ENCODE assay signal across 8 cellular contexts in the genomic region with DNA sequence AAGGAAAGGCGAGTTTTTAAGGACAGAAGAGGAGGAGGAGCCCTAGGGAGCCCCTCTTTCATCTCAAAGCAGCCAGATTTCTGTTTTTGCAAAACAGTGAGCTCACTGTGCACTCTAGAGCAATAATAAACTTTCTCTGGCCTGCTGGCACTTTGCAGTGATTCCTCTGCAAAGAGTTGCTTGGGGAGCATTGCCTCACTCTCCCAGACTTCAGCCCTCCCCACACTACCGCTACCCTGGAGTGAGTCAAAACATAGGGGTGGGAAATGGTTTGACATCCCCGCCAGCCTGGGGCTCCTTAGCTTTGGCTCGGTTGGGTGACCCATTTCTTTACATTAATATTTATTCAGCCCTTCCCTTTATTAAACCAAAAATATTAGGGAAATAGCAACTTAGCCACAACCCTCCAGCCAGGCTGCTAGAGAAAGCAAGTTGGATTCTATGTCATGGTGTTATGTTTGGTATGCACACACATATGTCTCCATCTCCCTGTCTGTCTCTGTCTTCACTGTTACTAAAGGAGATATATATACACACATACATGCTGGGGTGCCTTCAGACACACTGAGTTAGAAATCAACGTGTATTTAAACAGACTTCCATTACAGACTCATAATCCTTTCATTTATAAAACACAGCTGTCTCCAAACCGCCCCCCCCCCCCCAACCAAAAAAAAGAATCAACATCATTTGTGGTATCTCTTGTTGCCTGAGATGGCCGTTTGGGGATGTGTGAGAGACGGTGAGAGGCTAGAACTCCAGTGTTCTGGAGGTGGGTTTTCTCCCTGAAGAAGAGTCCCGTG. TPM values are rescaled to one million over a fixed set of nuclear protein-coding genes. Genes with fewer than 3 reads are reported as not detected.
DNase-seq lines count a peak whose midpoint lies in the region; ATAC-seq and TF ChIP-seq lines count a peak whose summit lies in the region.

No MANE protein-coding gene starts in this region.

- H3K27ac Mint-ChIP-seq in activated naive CD4-positive, alpha-beta T cell treated with anti-CD3 and anti-CD28 coated beads, Interleukin-2, amount 50 U/mL, for 72 hours: peak overlapping the region; percentile 10 to 98

- TF ChIP-seq EP300 in stomach (IDR thresholded peaks at IDR 0.05): no peak

- H3K79me2 ChIP-seq in hepatocyte: peaks cover 19% of the 10 kb centered on the region

- peak overlapping the region; percentile 96 for H3K27ac ChIP-seq in hepatocyte
- peak overlapping the region; percentile 98 to 100 (median 100) for H3K27ac ChIP-seq in stomach

- H3K4me2 ChIP-seq in hepatocyte: peak overlapping the region; percentile 82

- H3K9me2 ChIP-seq in hepatocyte (replicated peaks; ENCODE audit: insufficient read depth): no peaks in the 10 kb centered on the region

- TF ChIP-seq CTCF in hepatocyte (IDR thresholded peaks at IDR 0.05; ENCODE audit: poor library complexity) (no peak), stomach (IDR thresholded peaks at IDR 0.05) (no peak)

- DNase-seq in NCI-H1092 treated with DMSO at 0.1 percent for 48 hours (lab: John Stamatoyannopoulos, UW): peak; percentile 32
- no peak for DNase-seq in NCI-H1092 (lab: John Stamatoyannopoulos, UW)
- no peak for DNase-seq in activated naive CD4-positive, alpha-beta T cell treated with anti-CD3 and anti-CD28 coated beads, Interleukin-2, amount 50 U/mL, for 72 hours (ENCODE audit: low spot score in 2 of 2)
- peak; percentile 64 for DNase-seq in hepatocyte (ENCODE audit: low spot score)
- DNase-seq in stomach: no peak
- no peak for DNase-seq in globus pallidus (ENCODE audit: low spot score)
- no peak for DNase-seq in iPS-NIHi7 (ENCODE audit: extremely low spot score)
- DNase-seq in NCI-H128 (lab: John Stamatoyannopoulos, UW; ENCODE audit: unreplicated experiment): no peak

- intact Hi-C loops in stomach (cut with DNase I; ENCODE audit: low total_unique reads): no loop called here

- H3K27me3 ChIP-seq in hepatocyte (no peaks in the 10 kb centered on the region), stomach (no peaks in the 10 kb centered on the region)

- H2AFZ ChIP-seq in hepatocyte: no peak overlapping the region

- H3K4me1 ChIP-seq in hepatocyte (ENCODE audit: insufficient read depth) (peaks cover 44% of the 10 kb centered on the region), stomach (peaks cover 53 to 79% (median 72%) of the 10 kb centered on the region in 4 donors)

- no peak overlapping the region for H3K4me3 ChIP-seq in hepatocyte
- H3K4me3 ChIP-seq in stomach: peak overlapping the region in 1 of 4 donors; percentile 40

- WGBS in hepatocyte (ENCODE audit: low lambda C conversion rate, missing lambda C conversion rate): 36% methylated on average over 9 of the region's 9 CpGs
- 32 to 41% (median 37%) methylated on average over 9 of the region's 9 CpGs for WGBS in stomach, 5 donors

- no peaks in the 10 kb centered on the region for H3K9me3 Mint-ChIP-seq in activated naive CD4-positive, alpha-beta T cell treated with anti-CD3 and anti-CD28 coated beads, Interleukin-2, amount 50 U/mL, for 72 hours

- ATAC-seq in activated naive CD4-positive, alpha-beta T cell treated with anti-CD3 and anti-CD28 coated beads, Interleukin-2, amount 50 U/mL, for 72 hours: no peak

- no peak for TF ChIP-seq POLR2A in stomach (IDR thresholded peaks at IDR 0.05)

- peaks cover under 1% of the 10 kb centered on the region for H4K20me1 ChIP-seq in hepatocyte (ENCODE audit: insufficient read depth, poor library complexity, severe bottlenecking)

- H3K36me3 ChIP-seq in hepatocyte (replicated peaks; ENCODE audit: insufficient read depth, low read depth) (no peaks in the 10 kb centered on the region), stomach (no peaks in the 10 kb centered on the region)

- H3K36me3 Mint-ChIP-seq in activated naive CD4-positive, alpha-beta T cell treated with anti-CD3 and anti-CD28 coated beads, Interleukin-2, amount 50 U/mL, for 72 hours: peaks cover 13 to 35% of the 10 kb centered on the region in 2 donors

- H3K9me3 ChIP-seq in hepatocyte (ENCODE audit: low read depth) (no peaks in the 10 kb centered on the region), stomach (no peaks in the 10 kb centered on the region)

RNA-seq across cellular contexts. Expression of gene IRF2BPL, which starts 3.4 kb away (rescaled TPM):
- total RNA-seq in activated naive CD4-positive, alpha-beta T cell treated with anti-CD3 and anti-CD28 coated beads, Interleukin-2, amount 50 U/mL, for 72 hours: 10 to 100 TPM; 26.6 to 85.4 TPM
- total RNA-seq in hepatocyte (26.8 and 34.5 TPM in 2 replicates), stomach (10 to 100 TPM in 4 of 5 donors, 1 to 10 TPM in 1; 5.3 to 43.6 (median 28.4) TPM)
- polyA plus RNA-seq in hepatocyte (38.9 and 52.1 TPM in 2 replicates), stomach (10 to 100 TPM in 2 of 3 donors, 1 to 10 TPM in 1; 8.5 to 17.7 (median 10.5) TPM)

Comparison
In these comparisons a context has a peak if more than half of its experiments do, and no peak if none do; other contexts are left out.
1. DNase-seq: peak in NCI-H1092 treated with DMSO at 0.1 percent for 48 hours (single experiment) and hepatocyte (single experiment); none in NCI-H1092 (single experiment), activated naive CD4-positive, alpha-beta T cell treated with anti-CD3 and anti-CD28 coated beads, Interleukin-2, amount 50 U/mL, for 72 hours (0 of 2), stomach (single experiment), globus pallidus (single experiment), iPS-NIHi7 (single experiment) and NCI-H128 (single experiment).